11 cellular contexts compared by ENCODE assay signal in the genomic region with DNA sequence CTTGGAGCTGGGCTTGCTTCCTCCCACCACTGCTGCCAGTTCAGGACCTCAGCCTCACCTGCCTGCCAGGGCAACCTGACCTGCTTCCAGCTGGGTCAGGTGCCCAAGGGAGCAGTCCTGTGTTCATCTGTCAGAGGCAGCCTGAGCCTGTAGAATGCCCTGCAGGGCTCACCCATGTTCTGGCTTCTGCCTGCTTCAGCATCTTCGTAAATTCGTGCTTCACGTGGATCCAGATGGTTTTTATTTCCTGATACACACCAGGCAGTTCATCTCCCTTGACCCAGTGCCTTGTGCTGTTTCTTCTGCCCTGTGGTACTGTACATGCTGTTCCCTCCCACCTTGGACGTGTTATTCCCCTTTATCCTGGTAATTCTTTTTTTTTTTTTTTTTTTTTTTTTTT. TPM values are rescaled to one million over a fixed set of nuclear protein-coding genes. Genes with fewer than 3 reads are reported as not detected.
DNase-seq lines count a peak whose midpoint lies in the region; ATAC-seq and TF ChIP-seq lines count a peak whose summit lies in the region.
"Had no signal": no experiment of that assay in that cellular context is flagged by ENCODE, and none has a peak within 500 bp of the region (broad histone marks: within the 10 kb centered on the region; RNA-seq: fewer than 3 reads in every experiment).

No MANE protein-coding gene starts in this region.

- DNase-seq in brain pericyte (ENCODE audit: low read depth, low spot score), result peak; percentile 73
- no peak for DNase-seq in right lobe of liver
- DNase-seq in tibial artery, result no peak
- no peak for DNase-seq in LoVo (ENCODE audit: low spot score)
- no peak for DNase-seq in NOMO-1 treated with DMSO at 0.1 percent for 48 hours (lab: John Stamatoyannopoulos, UW; ENCODE audit: unreplicated experiment)
- DNase-seq: activated CD4-positive, alpha-beta T cell treated with anti-CD3 and anti-CD28 coated beads for 4 hours; amygdala; Peyer's patch had no signal

- ATAC-seq in right lobe of liver (peak; percentile 15 to 66 (median 50)), GM18867 (IDR thresholded peaks at IDR 0.05; ENCODE audit: unreplicated experiment) (no peak)

- peaks cover 6% of the 10 kb centered on the region for H3K36me3 Mint-ChIP-seq in IgD-negative memory B cell

- H3K27me3 ChIP-seq in right lobe of liver, result no peaks in the 10 kb centered on the region
- H3K27me3 ChIP-seq in tibial artery, result no peaks in the 10 kb centered on the region
- H3K27me3 ChIP-seq: Peyer's patch had no signal

- 53% methylated on average over 4 of the region's 4 CpGs for WGBS in right lobe of liver (ENCODE audit: insufficient coverage, low coverage, low lambda C conversion rate, missing lambda C conversion rate)

- H3K9me3 Mint-ChIP-seq in IgD-negative memory B cell, result no peaks in the 10 kb centered on the region
- H3K9me3 Mint-ChIP-seq: nephron had no signal

- peaks cover 37 to 70% (median 60%) of the 10 kb centered on the region in 3 donors for H3K4me1 Mint-ChIP-seq in IgD-negative memory B cell

- H3K27me3 Mint-ChIP-seq in IgD-negative memory B cell, result no peaks in the 10 kb centered on the region

- H3K4me1 ChIP-seq in right lobe of liver (peaks cover 0 to 20% (median 4%) of the 10 kb centered on the region in 4 donors), tibial artery (peaks cover 0 to 93% (median 43%) of the 10 kb centered on the region in 4 donors)

- H3K9me3 ChIP-seq in right lobe of liver (no peaks in the 10 kb centered on the region), tibial artery (no peaks in the 10 kb centered on the region)
- H3K9me3 ChIP-seq: Peyer's patch had no signal

- H3K27ac ChIP-seq in right lobe of liver (no peak overlapping the region), tibial artery (peak overlapping the region; percentile 45 to 72)

- H3K27ac Mint-ChIP-seq in IgD-negative memory B cell, result peak overlapping the region; percentile 45 to 82 (median 60)

- no peak for TF ChIP-seq POLR2A in right lobe of liver (IDR thresholded peaks at IDR 0.05)

- no peak for TF ChIP-seq CTCF in right lobe of liver (IDR thresholded peaks at IDR 0.05)
- TF ChIP-seq CTCF in tibial artery (IDR thresholded peaks at IDR 0.05), result no peak

- H3K4me3 ChIP-seq in right lobe of liver (no peak overlapping the region), tibial artery (no peak overlapping the region)
- H3K4me3 ChIP-seq: Peyer's patch had no signal

- H3K4me3 Mint-ChIP-seq in IgD-negative memory B cell, result peak overlapping the region in 1 of 4 donors; percentile 86
- H3K4me3 Mint-ChIP-seq: nephron had no signal

- intact Hi-C loops in right lobe of liver (cut with DNase I), result no loop called here
- intact Hi-C loops in tibial artery (cut with DNase I; ENCODE audit: low total_unique reads), result no loop called here

- H3K36me3 ChIP-seq in right lobe of liver (peaks cover 0 to 7% (median 0%) of the 10 kb centered on the region in 4 donors), tibial artery (peaks cover 0 to 9% (median 0%) of the 10 kb centered on the region in 3 donors)

RNA-seq across cellular contexts. Expression of a gene that starts 50.2 kb away (rescaled TPM):
- polyA plus RNA-seq in IgD-negative memory B cell, result 21.9 TPM
- 10 to 100 TPM; 23.2 to 35.3 (median 30.7) TPM for total RNA-seq in right lobe of liver

Comparison
In these comparisons a context has a peak if more than half of its experiments do, and no peak if none do; other contexts are left out.
1. H3K27ac ChIP-seq: peak in tibial artery (2 of 2); none in right lobe of liver (0 of 3).